ENCODE assay signal across 8 cellular contexts in the genomic region with DNA sequence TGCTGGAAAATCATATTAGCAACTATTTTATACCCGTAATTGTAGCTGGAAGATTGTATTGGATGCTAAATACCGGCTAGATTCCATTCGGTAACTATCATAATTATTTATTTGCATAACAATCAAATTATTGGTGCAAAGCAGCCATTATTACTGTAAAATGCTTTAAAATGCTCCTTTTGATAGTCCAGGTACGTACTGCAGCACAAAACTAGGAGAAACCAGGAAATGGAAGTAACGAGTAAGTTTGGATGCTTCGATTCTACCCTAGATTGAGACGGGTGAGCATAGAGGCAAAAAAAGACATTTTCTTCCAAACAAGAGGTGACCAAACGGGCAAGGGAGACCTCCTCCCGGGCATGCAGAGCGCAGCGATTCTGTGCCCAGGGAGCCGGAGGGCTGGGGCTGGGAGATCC. TPM values are rescaled to one million over a fixed set of nuclear protein-coding genes. Genes with fewer than 3 reads are reported as not detected.
DNase-seq lines count a peak whose midpoint lies in the region.

No MANE protein-coding gene starts in this region.

- H3K9ac ChIP-seq in muscle layer of colon (ENCODE audit: low read length), result peak overlapping the region; percentile 65

- intact Hi-C loops in dendritic cell treated with granulocyte-macrophage colony-stimulating factor and Interleukin-4, amounts not matched to agents 40 ng/mL and 50 ng/mL, for 4 days (cut with micrococcal nuclease), result loop anchor here (2.0 to 10.0 kb wide), 4 partner anchors 35 to 178 kb away; partner anchors contain the start of genes KIZ and NKX2-4
- intact Hi-C loops in posterior vena cava (cut with DNase I), result no loop called here

- H3K36me3 ChIP-seq in muscle layer of colon (ENCODE audit: insufficient read depth, low read length), result no peaks in the 10 kb centered on the region

- H3K4me3 Mint-ChIP-seq in T-helper 1 cell treated with Interleukin-12 subunit alpha and Interleukin-12 subunit beta and Interleukin-4 antibody, amounts not matched to agents 30 μg/mL and 1 μg/mL, for 36 hours, result peak overlapping the region; percentile 95
- peak overlapping the region; percentile 97 for H3K4me3 Mint-ChIP-seq in dendritic cell treated with granulocyte-macrophage colony-stimulating factor and Interleukin-4, amounts not matched to agents 40 ng/mL and 50 ng/mL, for 4 days

- no peaks in the 10 kb centered on the region for H3K9me3 ChIP-seq in muscle layer of colon (ENCODE audit: low read length)

- H3K9me3 Mint-ChIP-seq in T-helper 1 cell treated with Interleukin-12 subunit alpha and Interleukin-12 subunit beta and Interleukin-4 antibody, amounts not matched to agents 30 μg/mL and 1 μg/mL, for 36 hours, result no peaks in the 10 kb centered on the region
- no peaks in the 10 kb centered on the region for H3K9me3 Mint-ChIP-seq in dendritic cell treated with granulocyte-macrophage colony-stimulating factor and Interleukin-4, amounts not matched to agents 40 ng/mL and 50 ng/mL, for 4 days

- H3K4me3 ChIP-seq in muscle layer of colon (ENCODE audit: low read depth in 1 of 2, low read length in 2 of 2), result peak overlapping the region; percentile 83 to 94

- peak overlapping the region; percentile 97 for H3K27ac ChIP-seq in muscle layer of colon (ENCODE audit: low read depth, low read length)

- DNase-seq in T-helper 1 cell (no peak), Kasumi-1 (lab: John Stamatoyannopoulos, UW) (peak; percentile 27 to 49), GDM1 (lab: John Stamatoyannopoulos, UW) (no peak), SHP77 (lab: John Stamatoyannopoulos, UW) (no peak), posterior vena cava (ENCODE audit: low spot score) (no peak)

- peaks cover 4% of the 10 kb centered on the region for H3K27me3 Mint-ChIP-seq in T-helper 1 cell treated with Interleukin-12 subunit alpha and Interleukin-12 subunit beta and Interleukin-4 antibody, amounts not matched to agents 30 μg/mL and 1 μg/mL, for 36 hours (ENCODE audit: low read depth)
- H3K27me3 Mint-ChIP-seq in dendritic cell treated with granulocyte-macrophage colony-stimulating factor and Interleukin-4, amounts not matched to agents 40 ng/mL and 50 ng/mL, for 4 days, result peaks cover 4% of the 10 kb centered on the region

- peaks cover 19% of the 10 kb centered on the region for H3K4me1 Mint-ChIP-seq in T-helper 1 cell treated with Interleukin-12 subunit alpha and Interleukin-12 subunit beta and Interleukin-4 antibody, amounts not matched to agents 30 μg/mL and 1 μg/mL, for 36 hours (ENCODE audit: low read depth)
- H3K4me1 Mint-ChIP-seq in dendritic cell treated with granulocyte-macrophage colony-stimulating factor and Interleukin-4, amounts not matched to agents 40 ng/mL and 50 ng/mL, for 4 days (ENCODE audit: low read depth), result peaks cover 23% of the 10 kb centered on the region

- H3K27ac Mint-ChIP-seq in T-helper 1 cell treated with Interleukin-12 subunit alpha and Interleukin-12 subunit beta and Interleukin-4 antibody, amounts not matched to agents 30 μg/mL and 1 μg/mL, for 36 hours, result peak overlapping the region; percentile 21
- H3K27ac Mint-ChIP-seq in dendritic cell treated with granulocyte-macrophage colony-stimulating factor and Interleukin-4, amounts not matched to agents 40 ng/mL and 50 ng/mL, for 4 days, result peak overlapping the region; percentile 99

- no peaks in the 10 kb centered on the region for H3K27me3 ChIP-seq in muscle layer of colon (ENCODE audit: control insufficient read depth in 1 of 2, insufficient read depth in 2 of 2, low read length in 2 of 2)

- peaks cover 18% of the 10 kb centered on the region for H3K36me3 Mint-ChIP-seq in T-helper 1 cell treated with Interleukin-12 subunit alpha and Interleukin-12 subunit beta and Interleukin-4 antibody, amounts not matched to agents 30 μg/mL and 1 μg/mL, for 36 hours (ENCODE audit: low read depth)
- H3K36me3 Mint-ChIP-seq in dendritic cell treated with granulocyte-macrophage colony-stimulating factor and Interleukin-4, amounts not matched to agents 40 ng/mL and 50 ng/mL, for 4 days (ENCODE audit: low read depth), result peaks cover 31% of the 10 kb centered on the region

- H3K4me1 ChIP-seq in muscle layer of colon (ENCODE audit: insufficient read depth, low read length), result peaks cover 16% of the 10 kb centered on the region

RNA-seq across cellular contexts. Expression of gene XRN2, which starts 0.5 kb away (rescaled TPM):
- 10 to 100 TPM; 41.0 to 45.9 TPM for total RNA-seq in posterior vena cava

Comparison
In these comparisons a context has a peak if more than half of its experiments do, and no peak if none do; other contexts are left out.
1. DNase-seq: peak in Kasumi-1 (2 of 2); none in T-helper 1 cell (0 of 5), GDM1 (single experiment), SHP77 (0 of 2) and posterior vena cava (single experiment).